ENCODE assay signal across 8 cellular contexts in the genomic region with DNA sequence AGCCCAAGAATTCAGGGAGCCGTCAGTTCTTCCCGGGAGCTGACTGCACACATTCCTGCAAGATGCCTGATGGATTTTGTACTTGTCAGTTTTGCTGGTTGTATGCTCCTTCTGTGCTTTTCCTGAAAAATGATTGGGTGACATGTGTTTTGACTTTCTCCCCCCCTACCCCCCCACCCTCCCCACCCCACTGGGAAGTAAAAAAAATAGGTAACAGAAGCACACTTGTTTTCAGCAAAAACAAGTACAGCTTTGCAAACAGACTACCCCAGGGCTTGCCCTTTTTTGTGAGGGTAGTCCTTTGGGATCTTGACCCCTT. TPM values are rescaled to one million over a fixed set of nuclear protein-coding genes. Genes with fewer than 3 reads are reported as not detected.
A peak's percentile ranks its signal among the peaks of the same experiment; 100 is the strongest.
DNase-seq lines count a peak whose midpoint lies in the region; ATAC-seq and TF ChIP-seq lines count a peak whose summit lies in the region.

No MANE protein-coding gene starts in this region.

- H3K4me3 ChIP-seq in ACC112 (ENCODE audit: low read depth, low read length) (peak overlapping the region; percentile 91), colonic mucosa (peak overlapping the region; percentile 62), muscle layer of duodenum (ENCODE audit: low read depth in 1 of 2, low read length in 2 of 2) (peak overlapping the region; percentile 79 to 88)
- H3K4me3 ChIP-seq in Jurkat, Clone E6-1 (ENCODE audit: low read length): peak overlapping the region; percentile 69

- H3K79me2 ChIP-seq in ACC112 (ENCODE audit: control insufficient read depth, insufficient read depth, low read length, unreplicated experiment): peaks cover 53% of the 10 kb centered on the region

- no peak for DNase-seq in Jurkat, Clone E6-1 (ENCODE audit: low read depth, low spot score)
- no peak for DNase-seq in colonic mucosa
- no peak for DNase-seq in stimulated activated naive CD4-positive, alpha-beta T cell (lab: John Stamatoyannopoulos, UW)
- DNase-seq in NCI-H526 (lab: John Stamatoyannopoulos, UW): no peak

- H3K27ac ChIP-seq in ACC112 (ENCODE audit: low read depth, low read length) (peak overlapping the region; percentile 56; the same call in 1 of the 2 replicates), colonic mucosa (peak overlapping the region; percentile 86), muscle layer of duodenum (ENCODE audit: low read length) (peak overlapping the region; percentile 39)

- H3K36me3 ChIP-seq in ACC112 (ENCODE audit: insufficient read depth, low read length) (peaks cover 14% of the 10 kb centered on the region; the same call in 1 of the 2 replicates), colonic mucosa (no peaks in the 10 kb centered on the region), muscle layer of duodenum (ENCODE audit: control insufficient read depth in 1 of 2, insufficient read depth in 2 of 2, low read length in 2 of 2) (peaks cover 17 to 21% of the 10 kb centered on the region in 2 donors)

- H2AFZ ChIP-seq in ACC112 (ENCODE audit: low read length, unreplicated experiment): peak overlapping the region; percentile 86

- H3K27me3 ChIP-seq in ACC112 (ENCODE audit: insufficient read depth, low read length) (peaks cover 4% of the 10 kb centered on the region; the same call in 1 of the 2 replicates), colonic mucosa (no peaks in the 10 kb centered on the region), muscle layer of duodenum (ENCODE audit: low read depth, low read length) (no peaks in the 10 kb centered on the region)

- peak overlapping the region in 1 of 2 donors; percentile 78 for H3K9ac ChIP-seq in colonic mucosa (ENCODE audit: low read depth in 2 of 2, low read length in 2 of 2)

- ATAC-seq in HG02610 (IDR thresholded peaks at IDR 0.05; ENCODE audit: unreplicated experiment) (no peak), GM21390 (IDR thresholded peaks at IDR 0.05; ENCODE audit: unreplicated experiment) (no peak)

- H3K4me1 ChIP-seq in ACC112 (ENCODE audit: control insufficient read depth, insufficient read depth, low read length, unreplicated experiment): peaks cover 12% of the 10 kb centered on the region
- H3K4me1 ChIP-seq in colonic mucosa: no peaks in the 10 kb centered on the region
- peaks cover 6 to 19% of the 10 kb centered on the region in 2 donors for H3K4me1 ChIP-seq in muscle layer of duodenum (ENCODE audit: control insufficient read depth in 1 of 2, insufficient read depth in 2 of 2, low read length in 2 of 2)

- intact Hi-C loops in colonic mucosa (cut with DNase I): loop anchor here (10.0 kb wide), 1 partner anchor 63 kb away; no protein-coding TSS in a partner anchor

- no peaks in the 10 kb centered on the region for H3K9me3 ChIP-seq in colonic mucosa
- no peaks in the 10 kb centered on the region for H3K9me3 ChIP-seq in muscle layer of duodenum (ENCODE audit: control insufficient read depth in 1 of 2, low read length in 2 of 2)

- TF ChIP-seq CTCF in colonic mucosa (IDR thresholded peaks at IDR 0.05): no peak

RNA-seq across cellular contexts. Expression of a gene that starts 1.1 kb away (rescaled TPM):
- polyA plus RNA-seq in Jurkat, Clone E6-1 (2012; ENCODE audit: insufficient read depth, insufficient read length): 30.7 TPM
- total RNA-seq in colonic mucosa: 10 to 100 TPM; 46.9 to 47.5 TPM
